In genomic region chr22:49040754-49041467, GRCh38 we compare ENCODE assay signal across 15 cellular contexts.
DNase-seq lines count a peak whose midpoint lies in the region; ATAC-seq and TF ChIP-seq lines count a peak whose summit lies in the region.
"Had no signal": no experiment of that assay in that cellular context is flagged by ENCODE, and none has a peak within 500 bp of the region (broad histone marks: within the 10 kb centered on the region; RNA-seq: fewer than 3 reads in every experiment).

No MANE protein-coding gene starts in this region.

- H3K27ac ChIP-seq in neuronal stem cell (replicated peaks; ENCODE audit: low read length): no peak overlapping the region
- H3K27ac ChIP-seq: BLaER1 treated with 17β-estradiol and CSF1 and Interleukin-3, amounts not matched to agents 10 nM and 100 nM; HL-60 had no signal

- H3K9ac ChIP-seq in neuronal stem cell (ENCODE audit: low read depth, low read length, poor library complexity): no peak overlapping the region
- H3K9ac ChIP-seq: BLaER1 treated with 17β-estradiol and CSF1 and Interleukin-3, amounts not matched to agents 10 nM and 100 nM had no signal

- intact Hi-C loops in cardiac septum (cut with DNase I): no loop called here
- intact Hi-C loops in left ventricle myocardium superior (cut with micrococcal nuclease): no loop called here

- no peaks in the 10 kb centered on the region for H3K9me3 ChIP-seq in neuronal stem cell (replicated peaks in 1 of 2; ENCODE audit: control insufficient read depth in 2 of 2, insufficient read depth in 1 of 2, low read depth in 1 of 2, low read length in 2 of 2)
- H3K9me3 ChIP-seq: BLaER1 treated with 17β-estradiol and CSF1 and Interleukin-3, amounts not matched to agents 10 nM and 100 nM had no signal

- peaks cover 17% of the 10 kb centered on the region for H3K27me3 Mint-ChIP-seq in chondrocyte (ENCODE audit: low read depth)
- H3K27me3 Mint-ChIP-seq in stimulated activated memory B cell treated with anti-CD40 and anti-IgM and Interleukin-4, amounts not matched to agents 10 μg/mL and 1 μg/mL and 100 μg/mL, for 72 hours: peaks cover 16% of the 10 kb centered on the region

- H3K23ac ChIP-seq in neuronal stem cell (ENCODE audit: low read depth, low read length, poor library complexity): no peak overlapping the region

- ATAC-seq in left ventricle myocardium superior (no peak), HG03439 (IDR thresholded peaks at IDR 0.05; ENCODE audit: unreplicated experiment) (no peak), GM21737 (IDR thresholded peaks at IDR 0.05; ENCODE audit: unreplicated experiment) (no peak)
- ATAC-seq in stimulated activated memory B cell treated with anti-CD40 and anti-IgM and Interleukin-4, amounts not matched to agents 10 μg/mL and 1 μg/mL and 100 μg/mL, for 72 hours: no peak
- ATAC-seq: HCT116 had no signal

- H3K9me3 Mint-ChIP-seq in chondrocyte (ENCODE audit: low read depth): no peaks in the 10 kb centered on the region
- H3K9me3 Mint-ChIP-seq in stimulated activated memory B cell treated with anti-CD40 and anti-IgM and Interleukin-4, amounts not matched to agents 10 μg/mL and 1 μg/mL and 100 μg/mL, for 72 hours: peaks cover 5% of the 10 kb centered on the region
- H3K9me3 Mint-ChIP-seq: CD4-positive, alpha-beta memory T cell had no signal

- H3K4me3 ChIP-seq in neuronal stem cell (ENCODE audit: low read length in 2 of 2): peak overlapping the region in 1 of 2 donors; percentile 3
- H3K4me3 ChIP-seq: BLaER1 treated with 17β-estradiol and CSF1 and Interleukin-3, amounts not matched to agents 10 nM and 100 nM had no signal

- H3K4me3 Mint-ChIP-seq in chondrocyte (ENCODE audit: unreplicated experiment): no peak overlapping the region
- no peak overlapping the region for H3K4me3 Mint-ChIP-seq in stimulated activated memory B cell treated with anti-CD40 and anti-IgM and Interleukin-4, amounts not matched to agents 10 μg/mL and 1 μg/mL and 100 μg/mL, for 72 hours
- H3K4me3 Mint-ChIP-seq: CD4-positive, alpha-beta memory T cell had no signal

- peak overlapping the region; percentile 63 for H2BK5ac ChIP-seq in neuronal stem cell (ENCODE audit: low read length)

- no peak overlapping the region for H2AFZ ChIP-seq in neuronal stem cell (ENCODE audit: low read length)

- no peaks in the 10 kb centered on the region for H3K27me3 ChIP-seq in neuronal stem cell (ENCODE audit: control insufficient read depth in 3 of 3, insufficient read depth in 3 of 3, low read depth in 1 of 3, low read length in 3 of 3)
- H3K27me3 ChIP-seq: BLaER1 treated with 17β-estradiol and CSF1 and Interleukin-3, amounts not matched to agents 10 nM and 100 nM had no signal

- DNase-seq in cardiac septum (ENCODE audit: low spot score) (peak; percentile 63), left ventricle myocardium superior (no peak), chondrocyte (ENCODE audit: low spot score) (peak; percentile 59), neuronal stem cell (ENCODE audit: low spot score) (no peak)
- DNase-seq: ACHN; CD4-positive, alpha-beta memory T cell; COR-L47; DND-41; GDM1 had no signal

- no peak overlapping the region for H3K27ac Mint-ChIP-seq in chondrocyte (ENCODE audit: unreplicated experiment)
- no peak overlapping the region for H3K27ac Mint-ChIP-seq in stimulated activated memory B cell treated with anti-CD40 and anti-IgM and Interleukin-4, amounts not matched to agents 10 μg/mL and 1 μg/mL and 100 μg/mL, for 72 hours
- H3K27ac Mint-ChIP-seq: CD4-positive, alpha-beta memory T cell had no signal

- H3K4ac ChIP-seq in neuronal stem cell (ENCODE audit: low read length): peak overlapping the region; percentile 60

- no peak overlapping the region for H4K91ac ChIP-seq in neuronal stem cell (ENCODE audit: low read depth, low read length, poor library complexity)

- WGBS in neuronal stem cell (ENCODE audit: extremely low coverage in 2 of 2, insufficient read length in 2 of 2, insufficient replicate concordance in 1 of 2), 2 donors: no CpG with 5 or more reads among the region's 20 CpGs

- peak overlapping the region; percentile 59 for H3K18ac ChIP-seq in neuronal stem cell (ENCODE audit: low read length)

- no peaks in the 10 kb centered on the region for H3K4me1 Mint-ChIP-seq in chondrocyte (ENCODE audit: low read depth)
- H3K4me1 Mint-ChIP-seq in stimulated activated memory B cell treated with anti-CD40 and anti-IgM and Interleukin-4, amounts not matched to agents 10 μg/mL and 1 μg/mL and 100 μg/mL, for 72 hours: no peaks in the 10 kb centered on the region
- H3K4me1 Mint-ChIP-seq: CD4-positive, alpha-beta memory T cell had no signal

- H3K36me3 Mint-ChIP-seq in chondrocyte (ENCODE audit: low read depth): no peaks in the 10 kb centered on the region
- no peaks in the 10 kb centered on the region for H3K36me3 Mint-ChIP-seq in stimulated activated memory B cell treated with anti-CD40 and anti-IgM and Interleukin-4, amounts not matched to agents 10 μg/mL and 1 μg/mL and 100 μg/mL, for 72 hours
- H3K36me3 Mint-ChIP-seq: CD4-positive, alpha-beta memory T cell had no signal

- peak overlapping the region; percentile 70 for H2BK15ac ChIP-seq in neuronal stem cell (ENCODE audit: low read length)

- no peak overlapping the region for H2BK12ac ChIP-seq in neuronal stem cell (ENCODE audit: low read length)

- peak overlapping the region; percentile 64 for H2AK5ac ChIP-seq in neuronal stem cell (ENCODE audit: low read depth, low read length)

- H3K4me1 ChIP-seq in neuronal stem cell (ENCODE audit: control insufficient read depth in 2 of 2, insufficient read depth in 1 of 2, low read depth in 1 of 2, low read length in 2 of 2): peaks cover 0 to 4% of the 10 kb centered on the region in 2 donors

- H3K4me2 ChIP-seq in neuronal stem cell (ENCODE audit: insufficient read depth, low read length, poor library complexity, severe bottlenecking): no peak overlapping the region
- H3K4me2 ChIP-seq: BLaER1 treated with 17β-estradiol and CSF1 and Interleukin-3, amounts not matched to agents 10 nM and 100 nM had no signal

- TF ChIP-seq CTCF in chondrocyte (IDR thresholded peaks at IDR 0.05): no peak

- no peak overlapping the region for H4K8ac ChIP-seq in neuronal stem cell (ENCODE audit: low read depth, low read length)

- H3K36me3 ChIP-seq in neuronal stem cell (replicated peaks in 1 of 2; ENCODE audit: control insufficient read depth in 2 of 2, insufficient read depth in 2 of 2, low read length in 2 of 2): no peaks in the 10 kb centered on the region
- H3K36me3 ChIP-seq: BLaER1 treated with 17β-estradiol and CSF1 and Interleukin-3, amounts not matched to agents 10 nM and 100 nM had no signal

- H3K14ac ChIP-seq in neuronal stem cell (ENCODE audit: low read length): peak overlapping the region; percentile 92

- H2BK120ac ChIP-seq in neuronal stem cell (ENCODE audit: low read depth, low read length): no peak overlapping the region

- no peaks in the 10 kb centered on the region for H3K79me1 ChIP-seq in neuronal stem cell (ENCODE audit: low read depth, low read length)

Comparison
In these comparisons a context has a peak if more than half of its experiments do, and no peak if none do; other contexts are left out.
1. DNase-seq: peak in cardiac septum (single experiment) and chondrocyte (single experiment); none in left ventricle myocardium superior (single experiment) and neuronal stem cell (single experiment).